ENCODE assay signal across 17 cellular contexts in genomic region chr1:198605880-198606458, GRCh38. TPM values are rescaled to one million over a fixed set of nuclear protein-coding genes. Genes with fewer than 3 reads are reported as not detected.
DNase-seq lines count a peak whose midpoint lies in the region; ATAC-seq, FAIRE-seq and TF ChIP-seq lines count a peak whose summit lies in the region.
"Had no signal": no experiment of that assay in that cellular context is flagged by ENCODE, and none has a peak within 500 bp of the region (broad histone marks: within the 10 kb centered on the region; RNA-seq: fewer than 3 reads in every experiment).

No MANE protein-coding gene starts in this region.

- H2AFZ ChIP-seq in OCI-LY1 (ENCODE audit: low read length): no peak overlapping the region

- H3K9ac ChIP-seq in OCI-LY1 (ENCODE audit: low read length): no peak overlapping the region

- H3K36me3 ChIP-seq in OCI-LY1 (ENCODE audit: insufficient read depth, low read length) (no peaks in the 10 kb centered on the region; the same call in 1 of the 2 replicates), bronchial epithelial cell (ENCODE audit: control insufficient read depth, insufficient read depth, low read length) (no peaks in the 10 kb centered on the region)
- H3K36me3 ChIP-seq: heart right ventricle, left ventricle myocardium inferior had no signal

- TF ChIP-seq CTCF in OCI-LY1 (IDR thresholded peaks at IDR 0.05; ENCODE audit: low read length) (no peak), bronchial epithelial cell (IDR thresholded peaks at IDR 0.05; ENCODE audit: insufficient read depth, low read length, severe bottlenecking) (no peak)

- peak overlapping the region; percentile 11 for H3K27ac Mint-ChIP-seq in activated CD8-positive, alpha-beta memory T cell treated with anti-CD3 and anti-CD28 coated beads, Interleukin-2, amount 10 ng/mL, durations not matched to agents 7 days and 5 days

- H4K20me1 ChIP-seq in OCI-LY1 (ENCODE audit: insufficient read depth, low read length): no peaks in the 10 kb centered on the region

- H3K79me2 ChIP-seq in OCI-LY1 (ENCODE audit: insufficient read depth, low read length): no peaks in the 10 kb centered on the region

- CTCF ChIA-PET in activated CD8-positive, alpha-beta memory T cell treated with anti-CD3 and anti-CD28 coated beads, Interleukin-2, amount 10 ng/mL, durations not matched to agents 7 days and 5 days (lab: Charles Lee): interaction anchor here (0.8 to 1.8 kb wide), 4 partner anchors 10 to 21 kb away, joined by 3 to 8 read pairs (median 4); no protein-coding TSS in a partner anchor

- H3K9me3 Mint-ChIP-seq in activated CD8-positive, alpha-beta memory T cell treated with anti-CD3 and anti-CD28 coated beads, Interleukin-2, amount 10 ng/mL, durations not matched to agents 7 days and 5 days (ENCODE audit: low read depth): peaks cover 7% of the 10 kb centered on the region

- H3K9me3 ChIP-seq in OCI-LY1 (ENCODE audit: low read length): no peaks in the 10 kb centered on the region; the same call in 1 of the 2 replicates
- H3K9me3 ChIP-seq: left ventricle myocardium inferior had no signal

- H3K4me3 ChIP-seq in OCI-LY1 (ENCODE audit: low read depth, low read length, poor library complexity, severe bottlenecking) (no peak overlapping the region), bronchial epithelial cell (ENCODE audit: low read depth, low read length) (no peak overlapping the region)
- H3K4me3 ChIP-seq: heart right ventricle, left ventricle myocardium inferior had no signal

- peaks cover 55% of the 10 kb centered on the region for H3K4me1 ChIP-seq in OCI-LY1 (ENCODE audit: insufficient read depth, low read length, severe bottlenecking)
- H3K4me1 ChIP-seq: left ventricle myocardium inferior had no signal

- peak overlapping the region; percentile 59 for H3K27ac ChIP-seq in OCI-LY1 (ENCODE audit: low read depth, low read length, poor library complexity, severe bottlenecking)
- H3K27ac ChIP-seq: heart right ventricle, left ventricle myocardium inferior had no signal

- no peak for FAIRE-seq in bronchial epithelial cell (lab: Jason Lieb, UNC)
- FAIRE-seq: H1 had no signal

- peaks cover 54% of the 10 kb centered on the region for H3K4me1 Mint-ChIP-seq in activated CD8-positive, alpha-beta memory T cell treated with anti-CD3 and anti-CD28 coated beads, Interleukin-2, amount 10 ng/mL, durations not matched to agents 7 days and 5 days

- no peak for ATAC-seq in activated CD8-positive, alpha-beta memory T cell treated with anti-CD3 and anti-CD28 coated beads, Interleukin-2, amount 10 ng/mL, durations not matched to agents 7 days and 5 days
- ATAC-seq: activated T-cell treated with anti-CD3 and anti-CD28 coated beads, Interleukin-2, amount 50 U/mL, for 4 hours; heart right ventricle had no signal

- peaks cover 17% of the 10 kb centered on the region for H3K36me3 Mint-ChIP-seq in activated CD8-positive, alpha-beta memory T cell treated with anti-CD3 and anti-CD28 coated beads, Interleukin-2, amount 10 ng/mL, durations not matched to agents 7 days and 5 days

- DNase-seq in activated CD8-positive, alpha-beta memory T cell treated with anti-CD3 and anti-CD28 coated beads, Interleukin-2, amount 10 ng/mL, durations not matched to agents 7 days and 5 days: no peak
- no peak for DNase-seq in activated CD8-positive, alpha-beta memory T cell treated with anti-CD3 and anti-CD28 coated beads, Interleukin-2, amount 50 U/mL, for 4 hours
- DNase-seq in bronchial epithelial cell (ENCODE audit: low read depth): peak; percentile 12
- peak; percentile 92 for DNase-seq in renal cortical epithelial cell (ENCODE audit: low read depth)
- no peak for DNase-seq in stimulated activated CD8-positive, alpha-beta memory T cell treated with anti-CD3 and anti-CD28 coated beads, Interleukin-4, amount 100 ng/mL, for 48 hours
- DNase-seq in stimulated activated CD4-positive, alpha-beta T cell treated with anti-CD3 and anti-CD28 coated beads, Interleukin-2, amount 100 ng/mL, for 48 hours: no peak
- no peak for DNase-seq in middle frontal gyrus (ENCODE audit: extremely low spot score, low spot score)
- DNase-seq: activated T-cell treated with anti-CD3 and anti-CD28 coated beads, Interleukin-2, amount 50 U/mL, for 4 hours; caudate nucleus; DMS79; heart right ventricle; left ventricle myocardium inferior; NCI-H1048; NCI-H446 treated with DMSO at 0.1 percent for 48 hours; SHP77 treated with DMSO at 0.1 percent for 48 hours had no signal

- H3F3A ChIP-seq in OCI-LY1 (ENCODE audit: insufficient read depth, low read length): 0 out of 2 replicates have a peak, but pooled peaks cover 6% of the 10 kb centered on the region

- no peaks in the 10 kb centered on the region for H3K27me3 Mint-ChIP-seq in activated CD8-positive, alpha-beta memory T cell treated with anti-CD3 and anti-CD28 coated beads, Interleukin-2, amount 10 ng/mL, durations not matched to agents 7 days and 5 days

- H3K4me2 ChIP-seq in OCI-LY1 (ENCODE audit: low read length): no peak overlapping the region; the same call in 1 of the 2 replicates

- H3K9me2 ChIP-seq in OCI-LY1 (ENCODE audit: low read depth, low read length): no peaks in the 10 kb centered on the region

- H3K27me3 ChIP-seq in OCI-LY1 (ENCODE audit: insufficient read depth, low read length) (no peaks in the 10 kb centered on the region), bronchial epithelial cell (ENCODE audit: control insufficient read depth, insufficient read depth, low read length) (no peaks in the 10 kb centered on the region)

- no peak overlapping the region for H3K4me3 Mint-ChIP-seq in activated CD8-positive, alpha-beta memory T cell treated with anti-CD3 and anti-CD28 coated beads, Interleukin-2, amount 10 ng/mL, durations not matched to agents 7 days and 5 days
- H3K4me3 Mint-ChIP-seq: activated T-cell treated with anti-CD3 and anti-CD28 coated beads, Interleukin-2, amount 50 U/mL, for 4 hours had no signal

RNA-seq across cellular contexts. Expression of gene PTPRC, which starts 32.9 kb away (rescaled TPM):
- 100 to 1,000 TPM; 556 to 674 TPM for total RNA-seq in activated CD8-positive, alpha-beta memory T cell treated with anti-CD3 and anti-CD28 coated beads, Interleukin-2, amount 10 ng/mL, durations not matched to agents 7 days and 5 days
- not detected in 2 replicates for total RNA-seq in bronchial epithelial cell
- total RNA-seq in renal cortical epithelial cell: not detected in 2 replicates
- total RNA-seq: H1 had no signal

Comparison
In these comparisons a context has a peak if more than half of its experiments do, and no peak if none do; other contexts are left out.
1. DNase-seq: peak in bronchial epithelial cell (single experiment) and renal cortical epithelial cell (single experiment); none in activated CD8-positive, alpha-beta memory T cell treated with anti-CD3 and anti-CD28 coated beads, Interleukin-2, amount 10 ng/mL, durations not matched to agents 7 days and 5 days (single experiment), activated CD8-positive, alpha-beta memory T cell treated with anti-CD3 and anti-CD28 coated beads, Interleukin-2, amount 50 U/mL, for 4 hours (single experiment), stimulated activated CD8-positive, alpha-beta memory T cell treated with anti-CD3 and anti-CD28 coated beads, Interleukin-4, amount 100 ng/mL, for 48 hours (single experiment), stimulated activated CD4-positive, alpha-beta T cell treated with anti-CD3 and anti-CD28 coated beads, Interleukin-2, amount 100 ng/mL, for 48 hours (0 of 2) and middle frontal gyrus (single experiment).
2. RNA of gene PTPRC, which starts 32.9 kb away (total RNA-seq): 556 to 674 TPM in activated CD8-positive, alpha-beta memory T cell treated with anti-CD3 and anti-CD28 coated beads, Interleukin-2, amount 10 ng/mL, durations not matched to agents 7 days and 5 days; not detected in bronchial epithelial cell and not detected in renal cortical epithelial cell; every median in the first group is over 100 times any median in the second.